ENCODE assay signal across 8 cellular contexts in the genomic region with DNA sequence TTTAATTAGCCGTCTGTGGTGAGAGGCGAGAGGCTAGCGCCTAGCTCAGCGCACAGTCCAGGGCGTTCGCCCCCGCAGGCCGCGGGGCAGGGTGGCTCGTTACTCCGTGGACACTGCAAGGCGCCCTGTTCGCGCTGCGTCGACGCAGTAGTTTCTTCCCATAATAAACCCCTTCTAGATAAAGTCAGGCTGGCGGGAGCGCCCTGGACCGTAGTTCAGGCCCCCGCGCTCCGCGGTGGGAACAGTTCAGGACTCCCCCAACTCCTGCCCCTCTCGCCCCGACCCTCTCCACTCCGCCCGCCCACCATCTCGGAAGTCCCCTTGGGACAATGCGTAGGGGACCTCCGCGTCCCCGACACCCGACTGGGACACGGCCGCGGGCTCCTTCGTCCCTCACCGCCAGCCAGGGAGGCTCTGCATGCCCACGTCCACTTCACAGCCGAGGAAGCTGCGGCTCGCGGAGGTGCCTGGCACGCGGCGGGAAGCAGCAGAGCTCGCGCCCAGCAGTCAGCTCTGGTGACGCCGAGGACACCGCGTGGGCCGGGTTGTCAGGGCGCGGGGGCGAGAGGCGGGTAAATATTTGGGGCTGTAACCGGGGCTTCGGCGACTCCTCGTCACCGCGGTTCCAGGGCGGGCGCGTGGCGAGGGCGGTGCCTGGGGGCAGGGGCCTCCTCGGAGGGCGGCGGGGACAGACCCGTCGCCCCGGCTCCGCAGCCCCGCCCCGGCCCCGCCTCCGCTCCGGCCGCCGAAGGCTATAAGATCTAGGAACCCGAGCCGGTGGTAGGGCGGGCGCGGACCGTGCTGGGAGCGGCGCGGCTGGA. TPM values are rescaled to one million over a fixed set of nuclear protein-coding genes. Genes with fewer than 3 reads are reported as not detected.
DNase-seq lines count a peak whose midpoint lies in the region; ATAC-seq, FAIRE-seq and TF ChIP-seq lines count a peak whose summit lies in the region.

Gene RGCC, plus strand, starts transcription at position 783 of the 821 bp plus-strand sequence. CDS start 158 bp downstream, outside the sequence.

- H3K9me3 ChIP-seq in HUES64 (ENCODE audit: insufficient read depth, low read depth, low read length) (no peaks in the 10 kb centered on the region), keratinocyte (ENCODE audit: control insufficient read depth, low read depth, low read length) (no peaks in the 10 kb centered on the region)

- no peaks in the 10 kb centered on the region for H3K9me1 ChIP-seq in keratinocyte (ENCODE audit: control insufficient read depth, extremely low read depth, insufficient read depth, low read length)

- CTCF ChIA-PET in activated B cell treated with CpG ODN at 0.5 μM for 24 hours (lab: Charles Lee), result no interaction called here

- peak within 1 kb of the TSS; percentile 75 for H3K4me3 Mint-ChIP-seq in activated B cell treated with CpG ODN at 0.5 μM for 24 hours

- no peaks in the 10 kb centered on the region for H3K79me2 ChIP-seq in keratinocyte (ENCODE audit: control insufficient read depth, insufficient read depth, low read length)

- H3K4me3 ChIP-seq in HUES64 (ENCODE audit: low read length) (peak within 1 kb of the TSS; percentile 59), cardiac fibroblast (replicated peaks in 1 of 2; ENCODE audit: low read depth in 2 of 2, low read length in 2 of 2) (peak within 1 kb of the TSS; percentile 44 to 72), keratinocyte (ENCODE audit: control insufficient read depth in 2 of 3, extremely low read depth in 1 of 3, insufficient read depth in 2 of 3, low read depth in 1 of 3, low read length in 3 of 3) (peak within 1 kb of the TSS; percentile 35 to 67 (median 59))

- H3K4me1 ChIP-seq in HUES64 (ENCODE audit: insufficient read depth, low read length) (no peaks in the 10 kb centered on the region), keratinocyte (ENCODE audit: control insufficient read depth, extremely low read depth, insufficient read depth, low read length) (peaks cover 24% of the 10 kb centered on the region)

- peaks cover 25% of the 10 kb centered on the region for H3K4me1 Mint-ChIP-seq in activated B cell treated with CpG ODN at 0.5 μM for 24 hours

- DNase-seq in COR-L47 (lab: John Stamatoyannopoulos, UW), result peak; percentile 49
- peak; percentile 63 for DNase-seq in activated B cell treated with CpG ODN at 0.5 μM for 24 hours
- peak; percentile 52 to 67 for DNase-seq in cardiac fibroblast (ENCODE audit: low read depth in 2 of 2)
- no peak for DNase-seq in keratinocyte (ENCODE audit: low read depth, low spot score)
- DNase-seq in stimulated activated CD4-positive, alpha-beta T cell treated with anti-CD3 and anti-CD28 coated beads, Interleukin-12 subunit alpha, Interleukin-12 subunit beta, amount 100 ng/mL, for 48 hours (ENCODE audit: low read depth in 2 of 3, low spot score in 1 of 3), result peak; percentile 88 to 94 (median 92)
- DNase-seq in NCI-H187 treated with DMSO at 0.1 percent for 48 hours (lab: John Stamatoyannopoulos, UW), result no peak

- H3K9me3 Mint-ChIP-seq in activated B cell treated with CpG ODN at 0.5 μM for 24 hours, result no peaks in the 10 kb centered on the region

- no peak for TF ChIP-seq CTCF in activated B cell treated with CpG ODN at 0.5 μM for 24 hours (IDR thresholded peaks at IDR 0.05)
- no peak for TF ChIP-seq CTCF in cardiac fibroblast (IDR thresholded peaks at IDR 0.05; ENCODE audit: low read depth, low read length)
- no peak for TF ChIP-seq CTCF in keratinocyte (optimal IDR thresholded peaks at IDR 0.05 in 1 of 3, IDR thresholded peaks at IDR 0.05 in 1 of 3, conservative IDR thresholded peaks at IDR 0.05 in 1 of 3; ENCODE audit: extremely low read depth in 1 of 3, insufficient read depth in 2 of 3, low read length in 3 of 3)

- H3K27me3 ChIP-seq in HUES64 (ENCODE audit: insufficient read depth, low read length), result peaks cover 74% of the 10 kb centered on the region
- H3K27me3 ChIP-seq in keratinocyte (ENCODE audit: control insufficient read depth, extremely low read depth, insufficient read depth, low read length), result peaks cover 35% of the 10 kb centered on the region

- H3K27ac ChIP-seq in HUES64 (ENCODE audit: low read depth, low read length) (no peak within 1 kb of the TSS), keratinocyte (ENCODE audit: control insufficient read depth, insufficient read depth, low read length) (no peak within 1 kb of the TSS)

- POLR2A ChIA-PET in activated B cell treated with CpG ODN at 0.5 μM for 24 hours (lab: Charles Lee), result no interaction called here

- intact Hi-C loops in activated B cell treated with CpG ODN at 0.5 μM for 24 hours (cut with micrococcal nuclease), result loop anchor here (1.0 to 5.0 kb wide), 5 partner anchors 8 to 920 kb away; partner anchors contain the start of gene DGKH

- H2AFZ ChIP-seq in keratinocyte (ENCODE audit: control insufficient read depth, low read length), result peak within 1 kb of the TSS; percentile 76

- peak; percentile 55 for ATAC-seq in GM19467 (IDR thresholded peaks at IDR 0.05; ENCODE audit: unreplicated experiment)
- ATAC-seq in activated B cell treated with CpG ODN at 0.5 μM for 24 hours (ENCODE audit: low read depth), result peak; percentile 77

- no peak for FAIRE-seq in keratinocyte (lab: Jason Lieb, UNC)

- H3K36me3 Mint-ChIP-seq in activated B cell treated with CpG ODN at 0.5 μM for 24 hours (ENCODE audit: low read depth), result no peaks in the 10 kb centered on the region

- no peaks in the 10 kb centered on the region for H4K20me1 ChIP-seq in keratinocyte (ENCODE audit: control insufficient read depth, extremely low read depth, insufficient read depth, low read length)

- no peak within 1 kb of the TSS for H3K9ac ChIP-seq in HUES64 (ENCODE audit: low read depth, low read length)
- H3K9ac ChIP-seq in keratinocyte (ENCODE audit: control insufficient read depth, extremely low read depth, insufficient read depth, low read length), result peak within 1 kb of the TSS; percentile 52

- 5% methylated on average over 92 of the region's 92 CpGs for WGBS in HUES64

- no peak within 1 kb of the TSS for H3K27ac Mint-ChIP-seq in activated B cell treated with CpG ODN at 0.5 μM for 24 hours

- peak within 1 kb of the TSS; percentile 91 for H3K4me2 ChIP-seq in keratinocyte (ENCODE audit: control insufficient read depth, extremely low read depth, insufficient read depth, low read depth, low read length)

- peaks cover 35% of the 10 kb centered on the region for H3K27me3 Mint-ChIP-seq in activated B cell treated with CpG ODN at 0.5 μM for 24 hours

- H3K36me3 ChIP-seq in HUES64 (ENCODE audit: insufficient read depth, low read length), result no peaks in the 10 kb centered on the region
- no peaks in the 10 kb centered on the region for H3K36me3 ChIP-seq in keratinocyte (ENCODE audit: control insufficient read depth in 2 of 2, extremely low read depth in 1 of 2, insufficient read depth in 2 of 2, low read length in 2 of 2)

- dilution Hi-C loops in keratinocyte (cut with MboI; ENCODE audit: extremely low pct_ligation_motif_present, low sequenced_read_pairs), result no loop called here

RNA-seq across cellular contexts. Expression of gene RGCC, which starts in this region (rescaled TPM):
- 0.75 TPM for polyA plus RNA-seq in HUES64 (2013, experiment 1 of 2)
- 2.0 TPM for polyA plus RNA-seq in HUES64 (2013, experiment 2 of 2)
- 2.4 and 2.7 TPM in 2 replicates for total RNA-seq in activated B cell treated with CpG ODN at 0.5 μM for 24 hours
- polyA plus RNA-seq in keratinocyte, result 0.56 to 2.3 TPM (median 1.5 TPM) in 3 replicates
- 1.4 TPM for polyA plus RNA-seq in keratinocyte (2011; ENCODE audit: low read depth)
- 0.95 and 1.2 TPM in 2 replicates for polyA plus RNA-seq in keratinocyte (2011; cell fraction: cytosol; rRNA removed)
- polyA plus RNA-seq in keratinocyte (2011; cell fraction: nucleus; rRNA removed), result 0.59 and 0.76 TPM in 2 replicates
- polyA plus RNA-seq in keratinocyte (2012; ENCODE audit: low replicate concordance), result 0.32 and 0.83 TPM in 2 replicates
- polyA minus RNA-seq in keratinocyte, result 0.43 TPM in 1 of 3 replicates, not detected in the others
- polyA minus RNA-seq in keratinocyte (2011; cell fraction: cytosol; rRNA and poly(A)+ RNA removed), result not detected
- polyA minus RNA-seq in keratinocyte (2011; cell fraction: nucleus; rRNA and poly(A)+ RNA removed), result not detected in 2 replicates

Comparison
In these comparisons a context has a peak if more than half of its experiments do, and no peak if none do; other contexts are left out.
1. DNase-seq: peak in COR-L47 (single experiment), activated B cell treated with CpG ODN at 0.5 μM for 24 hours (single experiment), cardiac fibroblast (2 of 2) and stimulated activated CD4-positive, alpha-beta T cell treated with anti-CD3 and anti-CD28 coated beads, Interleukin-12 subunit alpha, Interleukin-12 subunit beta, amount 100 ng/mL, for 48 hours (3 of 3); none in keratinocyte (single experiment) and NCI-H187 treated with DMSO at 0.1 percent for 48 hours (single experiment).
2. Peak in every context shown above with its lines, with median percentiles within 50 percentile points of each other: H3K4me3 ChIP-seq.